8 cellular contexts compared by ENCODE assay signal in genomic region chr17:68455756-68456528, GRCh38. TPM values are rescaled to one million over a fixed set of nuclear protein-coding genes. Genes with fewer than 3 reads are reported as not detected.
DNase-seq lines count a peak whose midpoint lies in the region; ATAC-seq, FAIRE-seq and TF ChIP-seq lines count a peak whose summit lies in the region.

No MANE protein-coding gene starts in this region.

- H3K27ac ChIP-seq in mesendoderm (ENCODE audit: low read depth, low read length): no peak overlapping the region

- peak overlapping the region; percentile 34 for H3K9ac ChIP-seq in mesendoderm (ENCODE audit: low read length)

- peaks cover 64% of the 10 kb centered on the region for H3K4me1 Mint-ChIP-seq in activated naive CD4-positive, alpha-beta T cell treated with anti-CD3 and anti-CD28 coated beads, Interleukin-2, amount 10 ng/mL, durations not matched to agents 7 days and 5 days

- ATAC-seq in GM18907 (IDR thresholded peaks at IDR 0.05; ENCODE audit: unreplicated experiment) (no peak), HG03039 (IDR thresholded peaks at IDR 0.05; ENCODE audit: unreplicated experiment) (no peak)

- H3K4ac ChIP-seq in mesendoderm (ENCODE audit: low read depth, low read length): no peak overlapping the region

- peak overlapping the region; percentile 35 for H3K4me2 ChIP-seq in mesendoderm (ENCODE audit: low read length)

- no peaks in the 10 kb centered on the region for H3K36me3 ChIP-seq in mesendoderm (ENCODE audit: control insufficient read depth, insufficient read depth, low read length)

- no peak for TF ChIP-seq CTCF in cardiac fibroblast (IDR thresholded peaks at IDR 0.05; ENCODE audit: low read depth, low read length)

- H3K56ac ChIP-seq in mesendoderm (ENCODE audit: low read length): peak overlapping the region; percentile 88

- H3K4me3 ChIP-seq in cardiac fibroblast (replicated peaks in 1 of 2; ENCODE audit: low read depth in 2 of 2, low read length in 2 of 2) (peak overlapping the region; percentile 87 to 90), mesendoderm (ENCODE audit: low read length) (peak overlapping the region; percentile 33)

- no peak overlapping the region for H2BK5ac ChIP-seq in mesendoderm (ENCODE audit: low read length)

- H3K23ac ChIP-seq in mesendoderm (ENCODE audit: low read length): no peak overlapping the region

- no peaks in the 10 kb centered on the region for H3K79me1 ChIP-seq in mesendoderm (ENCODE audit: low read length)

- peaks cover 3% of the 10 kb centered on the region for H3K4me1 ChIP-seq in mesendoderm (ENCODE audit: control insufficient read depth, low read depth, low read length)

- H2AK5ac ChIP-seq in mesendoderm (ENCODE audit: low read length): no peak overlapping the region

- H3K79me2 ChIP-seq in mesendoderm (ENCODE audit: control insufficient read depth, insufficient read depth, low read length): no peaks in the 10 kb centered on the region

- no peak for FAIRE-seq in urothelium cell line (lab: Jason Lieb, UNC)

- no peak overlapping the region for H4K8ac ChIP-seq in mesendoderm (ENCODE audit: low read depth, low read length)

- H3K36me3 Mint-ChIP-seq in activated naive CD4-positive, alpha-beta T cell treated with anti-CD3 and anti-CD28 coated beads, Interleukin-2, amount 10 ng/mL, durations not matched to agents 7 days and 5 days: peaks cover 30% of the 10 kb centered on the region

- H2BK15ac ChIP-seq in mesendoderm (replicated peaks; ENCODE audit: low read depth): no peak overlapping the region

- H3K27me3 ChIP-seq in mesendoderm (ENCODE audit: insufficient read depth, low read length, poor library complexity): no peaks in the 10 kb centered on the region

- no peak for DNase-seq in activated naive CD4-positive, alpha-beta T cell treated with anti-CD3 and anti-CD28 coated beads, Interleukin-2, amount 10 ng/mL, durations not matched to agents 7 days and 5 days
- no peak for DNase-seq in activated naive CD4-positive, alpha-beta T cell treated with anti-CD3 and anti-CD28 coated beads, Interleukin-2, amount 50 U/mL, for 16 hours
- DNase-seq in NCI-H69 (lab: John Stamatoyannopoulos, UW): peak; percentile 96
- DNase-seq in cardiac fibroblast (ENCODE audit: low read depth in 2 of 2): peak; percentile 91 to 94
- peak; percentile 27 for DNase-seq in mesendoderm
- DNase-seq in urothelium cell line (ENCODE audit: low spot score): peak; percentile 58

- CTCF ChIA-PET in activated naive CD4-positive, alpha-beta T cell treated with anti-CD3 and anti-CD28 coated beads, Interleukin-2, amount 10 ng/mL, durations not matched to agents 7 days and 5 days (lab: Charles Lee): interaction anchor here (0.6 to 14.2 kb wide), 2 partner anchors 17 to 275 kb away, joined by 3 to 192 read pairs; no protein-coding TSS in a partner anchor

- H2BK120ac ChIP-seq in mesendoderm (ENCODE audit: low read depth, low read length): no peak overlapping the region

- H3K4me3 Mint-ChIP-seq in activated naive CD4-positive, alpha-beta T cell treated with anti-CD3 and anti-CD28 coated beads, Interleukin-2, amount 10 ng/mL, durations not matched to agents 7 days and 5 days: peak overlapping the region; percentile 96

- no peaks in the 10 kb centered on the region for H3K9me3 Mint-ChIP-seq in activated naive CD4-positive, alpha-beta T cell treated with anti-CD3 and anti-CD28 coated beads, Interleukin-2, amount 10 ng/mL, durations not matched to agents 7 days and 5 days

- no peak overlapping the region for H4K5ac ChIP-seq in mesendoderm (ENCODE audit: low read length)

- H3K18ac ChIP-seq in mesendoderm (ENCODE audit: low read length): no peak overlapping the region

- peaks cover 4% of the 10 kb centered on the region for H3K27me3 Mint-ChIP-seq in activated naive CD4-positive, alpha-beta T cell treated with anti-CD3 and anti-CD28 coated beads, Interleukin-2, amount 10 ng/mL, durations not matched to agents 7 days and 5 days

- H3K27ac Mint-ChIP-seq in activated naive CD4-positive, alpha-beta T cell treated with anti-CD3 and anti-CD28 coated beads, Interleukin-2, amount 10 ng/mL, durations not matched to agents 7 days and 5 days: no peak overlapping the region

- WGBS in mesendoderm (ENCODE audit: extremely low coverage, insufficient coverage, low lambda C conversion rate): no CpG with 5 or more reads among the region's 10 CpGs

RNA-seq across cellular contexts. Expression of gene WIPI1, which starts 1.4 kb away (rescaled TPM):
- polyA plus RNA-seq in mesendoderm (2013, experiment 1 of 2): 10.7 TPM
- polyA plus RNA-seq in mesendoderm (2013, experiment 2 of 2): 11.0 TPM

RNA-seq across cellular contexts. Expression of gene PRKAR1A, which starts 56.3 kb away (rescaled TPM):
- 91.6 TPM for polyA plus RNA-seq in mesendoderm (2013, experiment 1 of 2)
- 93.2 TPM for polyA plus RNA-seq in mesendoderm (2013, experiment 2 of 2)

Comparison
In these comparisons a context has a peak if more than half of its experiments do, and no peak if none do; other contexts are left out.
1. DNase-seq: peak in NCI-H69 (single experiment), cardiac fibroblast (2 of 2), mesendoderm (single experiment) and urothelium cell line (single experiment); none in activated naive CD4-positive, alpha-beta T cell treated with anti-CD3 and anti-CD28 coated beads, Interleukin-2, amount 10 ng/mL, durations not matched to agents 7 days and 5 days (single experiment) and activated naive CD4-positive, alpha-beta T cell treated with anti-CD3 and anti-CD28 coated beads, Interleukin-2, amount 50 U/mL, for 16 hours (single experiment).